18 cellular contexts compared by ENCODE assay signal in genomic region chr11:17954395-17955252, GRCh38. TPM values are rescaled to one million over a fixed set of nuclear protein-coding genes. Genes with fewer than 3 reads are reported as not detected.
DNase-seq lines count a peak whose midpoint lies in the region; ATAC-seq, FAIRE-seq and TF ChIP-seq lines count a peak whose summit lies in the region.
"Had no signal": no experiment of that assay in that cellular context is flagged by ENCODE, and none has a peak within 500 bp of the region (broad histone marks: within the 10 kb centered on the region; RNA-seq: fewer than 3 reads in every experiment).

No MANE protein-coding gene starts in this region.

- H3K27me3 ChIP-seq in tibial nerve (no peaks in the 10 kb centered on the region), transverse colon (no peaks in the 10 kb centered on the region), pancreas (no peaks in the 10 kb centered on the region)
- H3K27me3 ChIP-seq: gastroesophageal sphincter had no signal

- TF ChIP-seq EP300 in tibial nerve (IDR thresholded peaks at IDR 0.05) (no peak), transverse colon (IDR thresholded peaks at IDR 0.05; ENCODE audit: low read depth) (no peak)

- H3K36me3 ChIP-seq in tibial nerve (peaks cover 0 to 95% (median 0%) of the 10 kb centered on the region in 3 donors), transverse colon (peaks cover 0 to 4% (median 2%) of the 10 kb centered on the region in 4 donors), pancreas (peaks cover 0 to 15% (median 0%) of the 10 kb centered on the region in 3 donors)

- no peak for FAIRE-seq in frontal cortex (lab: Jason Lieb, UNC)
- no peak for FAIRE-seq in pancreas (lab: Jason Lieb, UNC)
- FAIRE-seq: A204.1, bronchial epithelial cell had no signal

- H3K9me3 ChIP-seq in tibial nerve (no peaks in the 10 kb centered on the region), transverse colon (no peaks in the 10 kb centered on the region), pancreas (no peaks in the 10 kb centered on the region)
- H3K9me3 ChIP-seq: gastroesophageal sphincter had no signal

- DNase-seq in AG10803 (ENCODE audit: low read depth) (peak; percentile 20), NOMO-1 (lab: John Stamatoyannopoulos, UW; ENCODE audit: unreplicated experiment in 2 of 2) (peak; percentile 37 to 39), coronary artery (ENCODE audit: low spot score) (no peak), left lobe of liver (ENCODE audit: low spot score) (peak; percentile 67), tibial nerve (ENCODE audit: low spot score in 2 of 2) (no peak), frontal cortex (ENCODE audit: low spot score in 2 of 2) (no peak), transverse colon (no peak), pancreas (no peak)
- DNase-seq: activated CD4-positive, CD25-positive, alpha-beta regulatory T cell; activated CD8-positive, alpha-beta memory T cell treated with anti-CD3 and anti-CD28 coated beads, Interleukin-2, amount 50 U/mL, for 4 hours; activated naive CD4-positive, alpha-beta T cell treated with Interleukin-2 at 50 U/mL for 16 hours; CD4-positive, alpha-beta memory T cell; NCI-H774 had no signal

- H3K4me3 ChIP-seq in AG10803 (ENCODE audit: low read length) (no peak overlapping the region), coronary artery (no peak overlapping the region), tibial nerve (no peak overlapping the region), transverse colon (no peak overlapping the region), pancreas (no peak overlapping the region)
- H3K4me3 ChIP-seq: gastroesophageal sphincter, smooth muscle cell had no signal

- TF ChIP-seq CTCF in AG10803 (conservative IDR thresholded peaks at IDR 0.05; ENCODE audit: low read length) (no peak), coronary artery (IDR thresholded peaks at IDR 0.05) (no peak), tibial nerve (IDR thresholded peaks at IDR 0.05) (no peak), transverse colon (IDR thresholded peaks at IDR 0.05) (no peak), pancreas (IDR thresholded peaks at IDR 0.05) (no peak)

- in situ Hi-C loops in transverse colon (cut with MboI; ENCODE audit: low pct_ligation_motif_present in 1 of 4, low pct_unique_long_range_greater_than_20kb in 1 of 4, low sequenced_read_pairs in 3 of 4): no loop called here

- ATAC-seq in left lobe of liver (peak; percentile 75), pancreas (no peak)
- ATAC-seq: gastroesophageal sphincter had no signal

- H3K4me1 ChIP-seq in tibial nerve (no peaks in the 10 kb centered on the region), transverse colon (no peaks in the 10 kb centered on the region), pancreas (no peaks in the 10 kb centered on the region)

- intact Hi-C loops in transverse colon (cut with DNase I; ENCODE audit: low total_unique reads): no loop called here
- intact Hi-C loops in pancreas (cut with DNase I): no loop called here

- WGBS in tibial nerve, 2 donors: 70 to 75% methylated on average over 5 of the region's 5 CpGs
- 82 to 84% methylated on average over 1 to 5 of the region's 5 CpGs for WGBS in transverse colon (ENCODE audit: low coverage in 1 of 2), 2 donors
- 71 to 80% methylated on average over 5 of the region's 5 CpGs for WGBS in pancreas, 2 donors

- H3K27ac ChIP-seq in coronary artery (peak overlapping the region; percentile 0 to 51), tibial nerve (no peak overlapping the region), transverse colon (no peak overlapping the region), pancreas (no peak overlapping the region)
- H3K27ac ChIP-seq: gastroesophageal sphincter, RWPE1 had no signal

- TF ChIP-seq POLR2A in tibial nerve (IDR thresholded peaks at IDR 0.05): no peak
- no peak for TF ChIP-seq POLR2A in transverse colon (IDR thresholded peaks at IDR 0.05)

RNA-seq across cellular contexts. Expression of gene SERGEF, which starts 58.2 kb away (rescaled TPM):
- total RNA-seq in left lobe of liver (13.7 TPM), tibial nerve (10 to 100 TPM; 42.1 to 61.6 (median 53.9) TPM), frontal cortex (65.2 TPM), transverse colon (10 to 100 TPM; 11.6 to 28.9 (median 19.1) TPM), pancreas (10 to 100 TPM; 17.8 to 29.6 (median 24.0) TPM)
- polyA plus RNA-seq in pancreas: 100 to 1,000 TPM in 1 of 2 donors, 10 to 100 TPM in 1; 51.9 to 101 TPM

Comparison
In these comparisons a context has a peak if more than half of its experiments do, and no peak if none do; other contexts are left out.
1. DNase-seq: peak in AG10803 (single experiment), NOMO-1 (2 of 2) and left lobe of liver (single experiment); none in coronary artery (single experiment), tibial nerve (0 of 2), frontal cortex (0 of 2), transverse colon (single experiment) and pancreas (0 of 6).
2. H3K27ac ChIP-seq: peak in coronary artery (2 of 2); none in tibial nerve (0 of 4), transverse colon (0 of 4) and pancreas (0 of 4).